Comparison of ENCODE assay signal across 25 cellular contexts in genomic region chr15:57947282-57947681, GRCh38.
"Had no signal": no experiment of that assay in that cellular context is flagged by ENCODE, and none has a peak within 500 bp of the region (broad histone marks: within the 10 kb centered on the region; RNA-seq: fewer than 3 reads in every experiment).

No MANE protein-coding gene starts in this region.

- H3K4me1 ChIP-seq: neural progenitor cell, parathyroid adenoma, psoas muscle, right lobe of liver, sigmoid colon, spleen, stomach, upper lobe of left lung had no signal

- ATAC-seq: natural killer cell; psoas muscle; right lobe of liver; stimulated activated effector memory CD8-positive, alpha-beta T cell treated with anti-CD3 and anti-CD28 coated beads, Interleukin-12 subunit alpha, Interleukin-12 subunit beta, amount 100 ng/mL, for 72 hours; stimulated activated naive B cell treated with anti-CD40 and anti-IgM and Interleukin-4, amounts not matched to agents 10 μg/mL and 1 μg/mL and 100 μg/mL, for 72 hours had no signal

- H3K27ac ChIP-seq: neural progenitor cell, parathyroid adenoma, psoas muscle, right lobe of liver, sigmoid colon, spleen, stomach, thoracic aorta, thyroid gland, tibial nerve, upper lobe of left lung had no signal

- DNase-seq: naive B cell; natural killer cell; occipital lobe; posterior cingulate gyrus; right lobe of liver; sigmoid colon; spleen; stimulated activated CD4-positive, alpha-beta T cell treated with anti-CD3 and anti-CD28 coated beads, Interleukin-12 subunit alpha, Interleukin-12 subunit beta, amount 100 ng/mL, for 4 hours; stimulated activated CD4-positive, alpha-beta T cell treated with anti-CD3 and anti-CD28 coated beads, Interleukin-2, amount 100 ng/mL, for 24 hours; stimulated activated CD4-positive, alpha-beta T cell treated with anti-CD3 and anti-CD28 coated beads, Interleukin-2, amount 100 ng/mL, for 48 hours; stimulated activated CD4-positive, alpha-beta T cell treated with anti-CD3 and anti-CD28 coated beads, Interleukin-4, amount 100 ng/mL, for 24 hours; stimulated activated naive B cell treated with anti-CD40 and anti-IgM and Interleukin-4, amounts not matched to agents 10 μg/mL and 1 μg/mL and 100 μg/mL, for 72 hours; stimulated activated naive CD4-positive, alpha-beta T cell treated with Interleukin-2 at 50 U/mL for 16 hours; stomach; thyroid gland; trophoblast cell; upper lobe of left lung had no signal

- H3K36me3 ChIP-seq: neural progenitor cell, ovary, right lobe of liver, sigmoid colon, spleen, stomach, thoracic aorta, thyroid gland, tibial nerve, upper lobe of left lung had no signal

- H3K4me3 ChIP-seq: neural progenitor cell, ovary, psoas muscle, right lobe of liver, sigmoid colon, smooth muscle cell, spleen, stomach, thoracic aorta, thyroid gland, tibial nerve, upper lobe of left lung had no signal

- H3K9me3 ChIP-seq: ovary, psoas muscle, right lobe of liver, sigmoid colon, spleen, stomach, thoracic aorta, thyroid gland, tibial nerve, upper lobe of left lung had no signal

- H3K27me3 ChIP-seq: neural progenitor cell, ovary, right lobe of liver, sigmoid colon, stomach, thyroid gland, upper lobe of left lung had no signal
